In the genomic region with DNA sequence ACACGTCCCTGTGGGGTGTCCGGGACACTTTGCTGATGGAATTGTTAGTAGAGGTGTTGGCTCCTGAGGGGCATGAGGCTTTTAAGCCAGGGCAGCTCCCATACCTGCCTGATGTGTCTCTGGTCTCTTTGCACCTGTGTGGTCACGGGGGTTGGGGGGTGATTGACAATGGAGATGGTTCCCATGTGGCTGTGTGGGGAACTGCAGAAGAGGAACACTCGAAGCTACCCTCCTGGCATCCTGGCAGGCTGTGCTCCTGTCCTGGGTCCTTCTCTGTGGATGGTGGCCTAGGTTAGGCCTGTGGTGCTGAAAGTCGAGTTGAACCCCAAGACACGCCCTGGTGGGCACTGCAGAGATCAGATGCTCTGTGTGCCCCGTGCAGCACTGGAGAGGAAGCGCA, we compare ENCODE assay signal across 1 cellular context.
TF ChIP-seq lines count a peak whose summit lies in the region.

No MANE protein-coding gene starts in this region.

TF ChIP-seq in WTC11, 78 proteins besides CTCF, POLR2A, EP300 and RAD21 (continued from another document):
- TF ChIP-seq, protein P1, sequence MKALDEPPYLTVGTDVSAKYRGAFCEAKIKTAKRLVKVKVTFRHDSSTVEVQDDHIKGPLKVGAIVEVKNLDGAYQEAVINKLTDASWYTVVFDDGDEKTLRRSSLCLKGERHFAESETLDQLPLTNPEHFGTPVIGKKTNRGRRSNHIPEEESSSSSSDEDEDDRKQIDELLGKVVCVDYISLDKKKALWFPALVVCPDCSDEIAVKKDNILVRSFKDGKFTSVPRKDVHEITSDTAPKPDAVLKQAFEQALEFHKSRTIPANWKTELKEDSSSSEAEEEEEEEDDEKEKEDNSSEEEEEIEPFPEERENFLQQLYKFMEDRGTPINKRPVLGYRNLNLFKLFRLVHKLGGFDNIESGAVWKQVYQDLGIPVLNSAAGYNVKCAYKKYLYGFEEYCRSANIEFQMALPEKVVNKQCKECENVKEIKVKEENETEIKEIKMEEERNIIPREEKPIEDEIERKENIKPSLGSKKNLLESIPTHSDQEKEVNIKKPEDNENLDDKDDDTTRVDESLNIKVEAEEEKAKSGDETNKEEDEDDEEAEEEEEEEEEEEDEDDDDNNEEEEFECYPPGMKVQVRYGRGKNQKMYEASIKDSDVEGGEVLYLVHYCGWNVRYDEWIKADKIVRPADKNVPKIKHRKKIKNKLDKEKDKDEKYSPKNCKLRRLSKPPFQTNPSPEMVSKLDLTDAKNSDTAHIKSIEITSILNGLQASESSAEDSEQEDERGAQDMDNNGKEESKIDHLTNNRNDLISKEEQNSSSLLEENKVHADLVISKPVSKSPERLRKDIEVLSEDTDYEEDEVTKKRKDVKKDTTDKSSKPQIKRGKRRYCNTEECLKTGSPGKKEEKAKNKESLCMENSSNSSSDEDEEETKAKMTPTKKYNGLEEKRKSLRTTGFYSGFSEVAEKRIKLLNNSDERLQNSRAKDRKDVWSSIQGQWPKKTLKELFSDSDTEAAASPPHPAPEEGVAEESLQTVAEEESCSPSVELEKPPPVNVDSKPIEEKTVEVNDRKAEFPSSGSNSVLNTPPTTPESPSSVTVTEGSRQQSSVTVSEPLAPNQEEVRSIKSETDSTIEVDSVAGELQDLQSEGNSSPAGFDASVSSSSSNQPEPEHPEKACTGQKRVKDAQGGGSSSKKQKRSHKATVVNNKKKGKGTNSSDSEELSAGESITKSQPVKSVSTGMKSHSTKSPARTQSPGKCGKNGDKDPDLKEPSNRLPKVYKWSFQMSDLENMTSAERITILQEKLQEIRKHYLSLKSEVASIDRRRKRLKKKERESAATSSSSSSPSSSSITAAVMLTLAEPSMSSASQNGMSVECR (CRISPR knock-in tag; IDR thresholded peaks at IDR 0.05; ENCODE audit: borderline replicate concordance): no peak
- TF ChIP-seq ZNF232 (CRISPR knock-in tag; IDR thresholded peaks at IDR 0.05) (no peak), NR3C1 (CRISPR knock-in tag; conservative IDR thresholded peaks at IDR 0.05; ENCODE audit: low read depth) (no peak), MYBL2 (CRISPR knock-in tag; IDR thresholded peaks at IDR 0.05) (no peak)
TF ChIP-seq in WTC11: peak in this region for 0.
